ENCODE assay signal across 14 cellular contexts in the genomic region with DNA sequence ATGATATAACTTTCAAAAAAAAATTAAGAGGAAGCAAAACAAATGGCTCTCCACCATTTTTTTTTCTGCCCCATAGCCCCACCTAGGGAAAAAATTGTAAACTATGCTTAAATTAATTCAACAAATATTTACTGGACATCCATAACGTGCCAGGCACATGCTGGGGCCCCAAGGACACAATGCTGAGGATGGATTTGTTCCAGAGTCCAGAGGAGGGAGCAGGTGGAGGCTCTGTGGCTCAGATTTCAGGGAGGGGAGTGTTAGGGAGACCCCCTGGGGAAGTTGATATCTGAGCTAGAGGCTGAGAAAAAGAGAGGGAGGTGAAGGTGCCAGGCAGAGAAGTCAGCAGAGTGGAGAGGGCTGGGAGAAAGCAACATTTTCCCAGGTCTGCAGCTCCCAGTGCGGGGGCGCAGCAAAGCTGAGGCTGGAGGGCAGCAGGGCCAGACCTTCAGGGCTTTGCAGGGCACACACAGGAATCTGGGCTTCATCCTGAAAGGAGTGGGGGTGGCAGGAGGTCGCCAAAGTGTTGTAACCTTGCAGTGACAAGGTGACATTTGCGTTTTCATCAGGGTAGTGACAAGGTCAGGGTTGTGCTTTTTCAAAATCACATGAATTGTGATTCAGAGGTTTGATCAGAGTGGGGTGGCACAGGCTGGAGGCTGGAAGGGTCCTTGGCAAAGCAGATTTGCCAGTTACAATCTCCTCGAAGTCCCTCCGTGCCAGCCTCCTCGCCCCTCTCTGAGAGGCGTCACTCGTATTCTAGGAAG.
DNase-seq lines count a peak whose midpoint lies in the region; ATAC-seq and TF ChIP-seq lines count a peak whose summit lies in the region.
"Had no signal": no experiment of that assay in that cellular context is flagged by ENCODE, and none has a peak within 500 bp of the region (broad histone marks: within the 10 kb centered on the region; RNA-seq: fewer than 3 reads in every experiment).

No MANE protein-coding gene starts in this region.

- intact Hi-C loops in mammary epithelial cell (cut with micrococcal nuclease), result loop anchor here (1.0 to 2.0 kb wide), 3 partner anchors 36 to 164 kb away; no protein-coding TSS in a partner anchor

- H3K27ac Mint-ChIP-seq in GM23338, result peak overlapping the region; percentile 32; the same call in 1 of the 2 replicates
- H3K27ac Mint-ChIP-seq in neural progenitor cell, result peak overlapping the region; percentile 86
- H3K27ac Mint-ChIP-seq: activated CD8-positive, alpha-beta T cell treated with anti-CD3 and anti-CD28 coated beads, Interleukin-2, amount 10 ng/mL, durations not matched to agents 7 days and 5 days; memory B cell; stimulated activated effector memory CD8-positive, alpha-beta T cell treated with anti-CD3 and anti-CD28 coated beads, Interleukin-12 subunit alpha, Interleukin-12 subunit beta, amount 100 ng/mL, for 72 hours had no signal

- BruUV-seq in mammary epithelial cell (replicated peaks; lab: Mats Ljungman, UMichigan), result no TSS peak

- H3K4me1 Mint-ChIP-seq in GM23338 (peaks cover 10% of the 10 kb centered on the region; the same call in 2 of the 3 replicates), neural progenitor cell (peaks cover 10% of the 10 kb centered on the region)
- H3K4me1 Mint-ChIP-seq: memory B cell; stimulated activated effector memory CD8-positive, alpha-beta T cell treated with anti-CD3 and anti-CD28 coated beads, Interleukin-12 subunit alpha, Interleukin-12 subunit beta, amount 100 ng/mL, for 72 hours had no signal

- no peak overlapping the region for H3K9ac ChIP-seq in mammary epithelial cell (ENCODE audit: insufficient read depth, low read length)
- H3K9ac ChIP-seq in neural progenitor cell, result no peak overlapping the region
- no peak overlapping the region for H3K9ac ChIP-seq in GM23248
- no peak overlapping the region for H3K9ac ChIP-seq in Karpas-422 (ENCODE audit: low read length)

- H3K27ac ChIP-seq in GM23338 (ENCODE audit: low read depth), result no peak overlapping the region
- H3K27ac ChIP-seq in mammary epithelial cell (ENCODE audit: insufficient read depth, low read depth, low read length), result peak overlapping the region; percentile 38
- no peak overlapping the region for H3K27ac ChIP-seq in neural progenitor cell
- H3K27ac ChIP-seq in GM23248, result no peak overlapping the region
- H3K27ac ChIP-seq in Karpas-422 (ENCODE audit: low read length), result no peak overlapping the region

- in situ Hi-C loops in mammary epithelial cell (cut with MboI; ENCODE audit: low sequenced_read_pairs in 2 of 2) (no loop called here), GM23248 (cut with MboI) (no loop called here)

- DNase-seq in GM23338 (ENCODE audit: low spot score) (peak; percentile 49), NCI-H1092 treated with DMSO at 0.1 percent for 48 hours (lab: John Stamatoyannopoulos, UW) (peak; percentile 38), mammary epithelial cell (peak; percentile 8), neural progenitor cell (ENCODE audit: low spot score) (peak; percentile 61), GM23248 (no peak), Karpas-422 (no peak), foreskin melanocyte (no peak)
- DNase-seq: activated CD8-positive, alpha-beta T cell treated with anti-CD3 and anti-CD28 coated beads, Interleukin-2, amount 10 ng/mL, durations not matched to agents 7 days and 5 days; activated gamma-delta T cell treated with Interleukin-2 at 50 U/mL for 16 hours; NCI-H2029; stimulated activated CD4-positive, alpha-beta T cell treated with anti-CD3 and anti-CD28 coated beads, Interleukin-1b, Interleukin-23, amount 100 ng/mL, for 48 hours had no signal

- WGBS in mammary epithelial cell (ENCODE audit: low coverage, missing lambda C conversion rate), result 74% methylated on average over 10 of the region's 10 CpGs
- WGBS in GM23248 (ENCODE audit: low coverage in 1 of 2, low lambda C conversion rate in 2 of 2, missing lambda C conversion rate in 2 of 2), 2 experiments, result 44 to 48% methylated on average over 9 to 10 of the region's 10 CpGs

- no peaks in the 10 kb centered on the region for H3K27me3 ChIP-seq in GM23338 (ENCODE audit: insufficient read depth)
- H3K27me3 ChIP-seq in mammary epithelial cell (ENCODE audit: insufficient read depth, low read length), result no peaks in the 10 kb centered on the region
- no peaks in the 10 kb centered on the region for H3K27me3 ChIP-seq in neural progenitor cell
- no peaks in the 10 kb centered on the region for H3K27me3 ChIP-seq in GM23248 (replicated peaks; ENCODE audit: insufficient read depth)
- no peaks in the 10 kb centered on the region for H3K27me3 ChIP-seq in Karpas-422 (ENCODE audit: low read length)

- H3K4me2 ChIP-seq in GM23338 (0 out of 2 replicates have a peak overlapping the region, but pooled peaks have one; percentile 34), mammary epithelial cell (ENCODE audit: insufficient read depth, low read depth, low read length) (peak overlapping the region; percentile 44), neural progenitor cell (peak overlapping the region; percentile 29), GM23248 (ENCODE audit: unreplicated experiment) (no peak overlapping the region), Karpas-422 (ENCODE audit: low read depth, low read length, poor library complexity, severe bottlenecking) (no peak overlapping the region)

- H3K4me3 Mint-ChIP-seq in GM23338 (no peak overlapping the region), neural progenitor cell (no peak overlapping the region)
- H3K4me3 Mint-ChIP-seq: activated CD8-positive, alpha-beta T cell treated with anti-CD3 and anti-CD28 coated beads, Interleukin-2, amount 10 ng/mL, durations not matched to agents 7 days and 5 days; memory B cell; stimulated activated effector memory CD8-positive, alpha-beta T cell treated with anti-CD3 and anti-CD28 coated beads, Interleukin-12 subunit alpha, Interleukin-12 subunit beta, amount 100 ng/mL, for 72 hours had no signal

- H3K36me3 Mint-ChIP-seq in GM23338 (ENCODE audit: low read depth), result no peaks in the 10 kb centered on the region
- H3K36me3 Mint-ChIP-seq in neural progenitor cell, result no peaks in the 10 kb centered on the region
- H3K36me3 Mint-ChIP-seq: memory B cell; stimulated activated effector memory CD8-positive, alpha-beta T cell treated with anti-CD3 and anti-CD28 coated beads, Interleukin-12 subunit alpha, Interleukin-12 subunit beta, amount 100 ng/mL, for 72 hours had no signal

- H3K79me2 ChIP-seq in GM23338 (replicated peaks; ENCODE audit: insufficient read depth), result no peaks in the 10 kb centered on the region
- no peaks in the 10 kb centered on the region for H3K79me2 ChIP-seq in mammary epithelial cell (ENCODE audit: insufficient read depth, low read length)
- no peaks in the 10 kb centered on the region for H3K79me2 ChIP-seq in neural progenitor cell (ENCODE audit: low read depth)
- H3K79me2 ChIP-seq in GM23248 (ENCODE audit: insufficient read depth), result no peaks in the 10 kb centered on the region
- H3K79me2 ChIP-seq in Karpas-422 (ENCODE audit: low read length), result no peaks in the 10 kb centered on the region

- dilution Hi-C loops in mammary epithelial cell (cut with HindIII; ENCODE audit: low sequenced_read_pairs), result no loop called here

- H4K20me1 ChIP-seq in GM23338 (replicated peaks; ENCODE audit: insufficient read depth) (no peaks in the 10 kb centered on the region), mammary epithelial cell (ENCODE audit: insufficient read depth, low read length) (no peaks in the 10 kb centered on the region), neural progenitor cell (ENCODE audit: low read depth) (no peaks in the 10 kb centered on the region), GM23248 (ENCODE audit: insufficient read depth) (no peaks in the 10 kb centered on the region), Karpas-422 (ENCODE audit: insufficient read depth, low read depth, low read length) (no peaks in the 10 kb centered on the region)

- peaks cover 4% of the 10 kb centered on the region for H3K27me3 Mint-ChIP-seq in GM23338 (ENCODE audit: insufficient read depth, low read depth, poor library complexity)
- no peaks in the 10 kb centered on the region for H3K27me3 Mint-ChIP-seq in neural progenitor cell (ENCODE audit: insufficient read depth, low read depth)
- H3K27me3 Mint-ChIP-seq: memory B cell had no signal

- TF ChIP-seq CTCF in GM23338 (conservative IDR thresholded peaks at IDR 0.05; ENCODE audit: low read depth in 2 of 2), result 0 out of 4 replicates have a peak, but pooled peaks of 1 of the 2 experiments have one; percentile 12
- TF ChIP-seq CTCF in mammary epithelial cell (conservative IDR thresholded peaks at IDR 0.05 in 1 of 2, IDR thresholded peaks at IDR 0.05 in 1 of 2; ENCODE audit: extremely low read depth in 1 of 2, insufficient read depth in 1 of 2, low read depth in 1 of 2, low read length in 2 of 2), result no peak
- TF ChIP-seq CTCF in neural progenitor cell (IDR thresholded peaks at IDR 0.05), result no peak

- peak overlapping the region; percentile 72; the same call in 1 of the 2 replicates for H2AFZ ChIP-seq in GM23338
- peak overlapping the region; percentile 61 for H2AFZ ChIP-seq in mammary epithelial cell (ENCODE audit: low read depth, low read length)
- no peak overlapping the region for H2AFZ ChIP-seq in neural progenitor cell (replicated peaks)
- H2AFZ ChIP-seq in GM23248, result no peak overlapping the region
- H2AFZ ChIP-seq in Karpas-422 (ENCODE audit: low read length), result no peak overlapping the region

- peaks cover 9% of the 10 kb centered on the region; the same call in 2 of the 3 replicates for H3K9me3 Mint-ChIP-seq in GM23338
- H3K9me3 Mint-ChIP-seq in neural progenitor cell, result peaks cover 17% of the 10 kb centered on the region

- H3K4me1 ChIP-seq in GM23338 (ENCODE audit: insufficient read depth), result peaks cover 5% of the 10 kb centered on the region; the same call in 1 of the 2 replicates
- peaks cover 20% of the 10 kb centered on the region for H3K4me1 ChIP-seq in mammary epithelial cell (ENCODE audit: insufficient read depth, low read length)
- H3K4me1 ChIP-seq in neural progenitor cell, result peaks cover 12% of the 10 kb centered on the region
- H3K4me1 ChIP-seq in GM23248 (ENCODE audit: insufficient read depth), result no peaks in the 10 kb centered on the region
- no peaks in the 10 kb centered on the region for H3K4me1 ChIP-seq in Karpas-422 (ENCODE audit: low read length)

- CTCF ChIA-PET in mammary epithelial cell (lab: Charles Lee; ENCODE audit: low non-redundant PET), result interaction anchor here (0.7 kb wide), 1 partner anchor 172 kb away, joined by 4 read pairs; no protein-coding TSS in a partner anchor

- peak; percentile 86 for ATAC-seq in GM23338
- ATAC-seq in GM18502 (IDR thresholded peaks at IDR 0.05; ENCODE audit: poor library complexity, unreplicated experiment), result no peak
- ATAC-seq: activated CD8-positive, alpha-beta T cell treated with anti-CD3 and anti-CD28 coated beads, Interleukin-2, amount 10 ng/mL, durations not matched to agents 7 days and 5 days; stimulated activated effector memory CD8-positive, alpha-beta T cell treated with anti-CD3 and anti-CD28 coated beads, Interleukin-12 subunit alpha, Interleukin-12 subunit beta, amount 100 ng/mL, for 72 hours had no signal

- H3K4me3 ChIP-seq in GM23338, result no peak overlapping the region
- H3K4me3 ChIP-seq in mammary epithelial cell (replicated peaks in 1 of 3; ENCODE audit: insufficient read depth in 1 of 3, low read depth in 2 of 3, low read length in 3 of 3), result no peak overlapping the region
- no peak overlapping the region for H3K4me3 ChIP-seq in neural progenitor cell
- no peak overlapping the region for H3K4me3 ChIP-seq in GM23248
- no peak overlapping the region for H3K4me3 ChIP-seq in Karpas-422 (ENCODE audit: low read length)

- H3F3A ChIP-seq in GM23338 (replicated peaks; ENCODE audit: low read depth) (no peaks in the 10 kb centered on the region), neural progenitor cell (ENCODE audit: low read depth) (no peaks in the 10 kb centered on the region), GM23248 (ENCODE audit: insufficient read depth) (no peaks in the 10 kb centered on the region)

- no peaks in the 10 kb centered on the region; the same call in 1 of the 2 replicates for H3K36me3 ChIP-seq in GM23338 (ENCODE audit: insufficient read depth)
- H3K36me3 ChIP-seq in mammary epithelial cell (ENCODE audit: insufficient read depth, low read length), result no peaks in the 10 kb centered on the region
- no peaks in the 10 kb centered on the region for H3K36me3 ChIP-seq in neural progenitor cell
- no peaks in the 10 kb centered on the region for H3K36me3 ChIP-seq in GM23248 (ENCODE audit: low read depth)
- H3K36me3 ChIP-seq in Karpas-422 (ENCODE audit: insufficient read depth, low read length), result no peaks in the 10 kb centered on the region

- H3K9me2 ChIP-seq in GM23338 (ENCODE audit: insufficient read depth) (peaks cover 6% of the 10 kb centered on the region; the same call in 1 of the 2 replicates), GM23248 (ENCODE audit: insufficient read depth) (no peaks in the 10 kb centered on the region), Karpas-422 (replicated peaks; ENCODE audit: insufficient read depth, low read length) (no peaks in the 10 kb centered on the region; the same call in 1 of the 2 replicates)

- H3K9me3 ChIP-seq in mammary epithelial cell (replicated peaks; ENCODE audit: insufficient read depth, low read length) (no peaks in the 10 kb centered on the region), neural progenitor cell (ENCODE audit: low read depth) (no peaks in the 10 kb centered on the region), GM23248 (ENCODE audit: low read depth) (peaks cover 5% of the 10 kb centered on the region), Karpas-422 (ENCODE audit: low read length) (no peaks in the 10 kb centered on the region)

Comparison
In these comparisons a context has a peak if more than half of its experiments do, and no peak if none do; other contexts are left out.
1. DNase-seq: peak in GM23338 (single experiment), NCI-H1092 treated with DMSO at 0.1 percent for 48 hours (single experiment), mammary epithelial cell (single experiment) and neural progenitor cell (single experiment); none in GM23248 (single experiment), Karpas-422 (single experiment) and foreskin melanocyte (single experiment).
2. H2AFZ ChIP-seq: peak in GM23338 (single experiment) and mammary epithelial cell (single experiment); none in neural progenitor cell (single experiment), GM23248 (single experiment) and Karpas-422 (single experiment).
3. H3K4me2 ChIP-seq: peak in GM23338 (single experiment), mammary epithelial cell (single experiment) and neural progenitor cell (single experiment); none in GM23248 (single experiment) and Karpas-422 (single experiment).